36 cellular contexts compared by ENCODE assay signal in the genomic region with DNA sequence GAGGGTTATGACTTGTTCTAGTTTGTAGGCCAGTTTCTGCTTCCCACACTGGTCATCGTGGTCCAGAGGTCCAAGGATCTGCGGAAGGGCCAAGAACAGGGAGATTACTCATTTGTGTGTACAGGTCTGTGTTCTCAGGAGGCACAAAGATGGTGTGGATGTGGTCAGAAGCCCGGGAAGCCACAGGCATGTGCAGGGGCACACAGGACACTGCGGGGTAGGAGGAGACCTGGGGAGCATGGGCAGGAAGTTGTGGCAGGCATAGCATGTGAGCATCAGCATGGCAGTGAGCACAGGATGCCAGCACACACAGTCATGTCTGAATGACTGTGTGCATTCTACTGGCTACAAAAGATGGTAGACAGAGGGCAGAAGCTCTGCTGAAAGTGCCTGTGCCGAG.
DNase-seq lines count a peak whose midpoint lies in the region; ATAC-seq, FAIRE-seq and TF ChIP-seq lines count a peak whose summit lies in the region.
"Had no signal": no experiment of that assay in that cellular context is flagged by ENCODE, and none has a peak within 500 bp of the region (broad histone marks: within the 10 kb centered on the region; RNA-seq: fewer than 3 reads in every experiment).

No MANE protein-coding gene starts in this region.

- no peak overlapping the region for H3K9ac ChIP-seq in keratinocyte (ENCODE audit: control insufficient read depth, extremely low read depth, insufficient read depth, low read length)

- ATAC-seq in activated CD8-positive, alpha-beta T cell treated with anti-CD3 and anti-CD28 coated beads for 36 hours = peak; percentile 47
- ATAC-seq in GM19023 (IDR thresholded peaks at IDR 0.05; ENCODE audit: unreplicated experiment) = no peak
- no peak for ATAC-seq in HG03521 (IDR thresholded peaks at IDR 0.05; ENCODE audit: unreplicated experiment)
- ATAC-seq: left lobe of liver, right lobe of liver had no signal

- no peaks in the 10 kb centered on the region for H4K20me1 ChIP-seq in keratinocyte (ENCODE audit: control insufficient read depth, extremely low read depth, insufficient read depth, low read length)

- no peak overlapping the region for H2AFZ ChIP-seq in keratinocyte (ENCODE audit: control insufficient read depth, low read length)
- H2AFZ ChIP-seq: hepatocyte, PC-9 had no signal

- H3K27ac Mint-ChIP-seq in HFFc6 = no peak overlapping the region
- H3K27ac Mint-ChIP-seq in activated CD8-positive, alpha-beta T cell treated with anti-CD3 and anti-CD28 coated beads for 36 hours = no peak overlapping the region
- H3K27ac Mint-ChIP-seq: activated naive CD8-positive, alpha-beta T cell; activated T-helper 2 cell treated with anti-CD3 and anti-CD28 coated beads, Interferon-gamma antibody, Interleukin-2, Interleukin-4, amounts not matched to agents 10 μg/mL and 5 μg/mL and 100 μg/mL, durations not matched to agents 14 hours and 24 hours and 36 hours; dendritic cell treated with granulocyte-macrophage colony-stimulating factor and Interleukin-4, amounts not matched to agents 40 ng/mL and 50 ng/mL, for 4 days had no signal

- intact Hi-C loops in activated CD8-positive, alpha-beta T cell treated with anti-CD3 and anti-CD28 coated beads for 36 hours (cut with micrococcal nuclease) = no loop called here

- peaks cover 12% of the 10 kb centered on the region for H3K4me1 ChIP-seq in keratinocyte (ENCODE audit: control insufficient read depth, extremely low read depth, insufficient read depth, low read length)
- H3K4me1 ChIP-seq: ascending aorta, Caco-2, esophagus squamous epithelium, right lobe of liver, vagina had no signal

- no peaks in the 10 kb centered on the region for H3K9me1 ChIP-seq in keratinocyte (ENCODE audit: control insufficient read depth, extremely low read depth, insufficient read depth, low read length)

- peak overlapping the region; percentile 33 for H3K4me2 ChIP-seq in keratinocyte (ENCODE audit: control insufficient read depth, extremely low read depth, insufficient read depth, low read depth, low read length)
- H3K4me2 ChIP-seq: hepatocyte had no signal

- H3K27me3 ChIP-seq in keratinocyte (ENCODE audit: control insufficient read depth, extremely low read depth, insufficient read depth, low read length) = no peaks in the 10 kb centered on the region
- H3K27me3 ChIP-seq: ascending aorta, right lobe of liver, vagina had no signal

- dilution Hi-C loops in keratinocyte (cut with MboI; ENCODE audit: extremely low pct_ligation_motif_present, low sequenced_read_pairs) = no loop called here

- no peak overlapping the region for H3K27ac ChIP-seq in keratinocyte (ENCODE audit: control insufficient read depth, insufficient read depth, low read length)
- H3K27ac ChIP-seq: ascending aorta, esophagus squamous epithelium, hepatocyte, PC-9, right lobe of liver, thoracic aorta, vagina had no signal

- no peak for TF ChIP-seq CTCF in HFFc6 (IDR thresholded peaks at IDR 0.05)
- no peak for TF ChIP-seq CTCF in activated CD8-positive, alpha-beta T cell treated with anti-CD3 and anti-CD28 coated beads for 36 hours (IDR thresholded peaks at IDR 0.05)
- no peak for TF ChIP-seq CTCF in keratinocyte (optimal IDR thresholded peaks at IDR 0.05 in 1 of 3, IDR thresholded peaks at IDR 0.05 in 1 of 3, conservative IDR thresholded peaks at IDR 0.05 in 1 of 3; ENCODE audit: extremely low read depth in 1 of 3, insufficient read depth in 2 of 3, low read length in 3 of 3)

- no peaks in the 10 kb centered on the region for H3K9me3 ChIP-seq in keratinocyte (ENCODE audit: control insufficient read depth, low read depth, low read length)
- H3K9me3 ChIP-seq: ascending aorta, Caco-2, esophagus squamous epithelium, right lobe of liver, thoracic aorta, vagina had no signal

- H3K36me3 ChIP-seq in keratinocyte (ENCODE audit: control insufficient read depth in 2 of 2, extremely low read depth in 1 of 2, insufficient read depth in 2 of 2, low read length in 2 of 2) = no peaks in the 10 kb centered on the region
- H3K36me3 ChIP-seq: right lobe of liver, vagina had no signal

- no peaks in the 10 kb centered on the region for H3K79me2 ChIP-seq in keratinocyte (ENCODE audit: control insufficient read depth, insufficient read depth, low read length)
- H3K79me2 ChIP-seq: hepatocyte had no signal

- H3K4me3 ChIP-seq in keratinocyte (ENCODE audit: control insufficient read depth in 2 of 3, extremely low read depth in 1 of 3, insufficient read depth in 2 of 3, low read depth in 1 of 3, low read length in 3 of 3) = no peak overlapping the region
- H3K4me3 ChIP-seq: ascending aorta, esophagus squamous epithelium, hepatocyte, PC-9, right lobe of liver, thoracic aorta, vagina had no signal

- no peaks in the 10 kb centered on the region for H3K9me3 Mint-ChIP-seq in HFFc6
- H3K9me3 Mint-ChIP-seq in activated CD8-positive, alpha-beta T cell treated with anti-CD3 and anti-CD28 coated beads for 36 hours = no peaks in the 10 kb centered on the region
- H3K9me3 Mint-ChIP-seq: activated T-helper 2 cell treated with anti-CD3 and anti-CD28 coated beads, Interferon-gamma antibody, Interleukin-2, Interleukin-4, amounts not matched to agents 10 μg/mL and 5 μg/mL and 100 μg/mL, durations not matched to agents 14 hours and 24 hours and 36 hours; central memory CD8-positive, alpha-beta T cell; dendritic cell treated with granulocyte-macrophage colony-stimulating factor and Interleukin-4, amounts not matched to agents 40 ng/mL and 50 ng/mL, for 4 days; neural crest cell had no signal

- no peaks in the 10 kb centered on the region for H3K36me3 Mint-ChIP-seq in HFFc6 (ENCODE audit: low read depth)
- no peaks in the 10 kb centered on the region for H3K36me3 Mint-ChIP-seq in activated CD8-positive, alpha-beta T cell treated with anti-CD3 and anti-CD28 coated beads for 36 hours (ENCODE audit: low read depth)
- H3K36me3 Mint-ChIP-seq: activated naive CD8-positive, alpha-beta T cell had no signal

- DNase-seq in Daoy (ENCODE audit: low read depth) (peak; percentile 90), HFFc6 (peak; percentile 4), keratinocyte (ENCODE audit: low read depth, low spot score) (no peak), RPMI8226 (no peak), NCI-H146 treated with DMSO at 0.1 percent for 48 hours (lab: John Stamatoyannopoulos, UW; ENCODE audit: unreplicated experiment) (no peak)
- DNase-seq in activated CD8-positive, alpha-beta T cell treated with anti-CD3 and anti-CD28 coated beads for 36 hours = peak; percentile 6
- DNase-seq: activated CD4-positive, alpha-beta T cell treated with anti-CD3 and anti-CD28 coated beads, Interleukin-2, amount 50 U/mL, for 1 hour; C1 segment of cervical spinal cord; Caco-2; esophagus squamous epithelium; GOT3; KG1; mesenchymal stem cell; NCI-H1694; NCI-H2171; NCI-H524; NK-92 treated with Interleukin-12 subunit alpha and Interleukin-12 subunit beta, amount 100 ng/mL, for 24 hours; right lobe of liver; SIG-M5; stimulated activated naive CD4-positive, alpha-beta T cell; T-helper 9 cell had no signal

- CTCF ChIA-PET in activated CD8-positive, alpha-beta T cell treated with anti-CD3 and anti-CD28 coated beads for 36 hours (lab: Charles Lee) = no interaction called here

- FAIRE-seq in keratinocyte (lab: Jason Lieb, UNC) = peak; percentile 78
- FAIRE-seq: endometrium, frontal cortex had no signal

- H3K4me3 Mint-ChIP-seq in HFFc6 = no peak overlapping the region
- H3K4me3 Mint-ChIP-seq in activated CD8-positive, alpha-beta T cell treated with anti-CD3 and anti-CD28 coated beads for 36 hours = no peak overlapping the region
- H3K4me3 Mint-ChIP-seq: activated naive CD8-positive, alpha-beta T cell; central memory CD8-positive, alpha-beta T cell; dendritic cell treated with granulocyte-macrophage colony-stimulating factor and Interleukin-4, amounts not matched to agents 40 ng/mL and 50 ng/mL, for 4 days; neural crest cell had no signal

- peaks cover 8% of the 10 kb centered on the region; the same call in 1 of the 2 replicates for H3K4me1 Mint-ChIP-seq in HFFc6 (ENCODE audit: low read depth)
- H3K4me1 Mint-ChIP-seq in activated CD8-positive, alpha-beta T cell treated with anti-CD3 and anti-CD28 coated beads for 36 hours (ENCODE audit: low read depth) = no peaks in the 10 kb centered on the region
- H3K4me1 Mint-ChIP-seq: neural crest cell had no signal

- H3K27me3 Mint-ChIP-seq in HFFc6 (ENCODE audit: insufficient read depth) = peaks cover 25% of the 10 kb centered on the region
- H3K27me3 Mint-ChIP-seq in activated CD8-positive, alpha-beta T cell treated with anti-CD3 and anti-CD28 coated beads for 36 hours = peaks cover 1% of the 10 kb centered on the region
- H3K27me3 Mint-ChIP-seq: activated naive CD8-positive, alpha-beta T cell; dendritic cell treated with granulocyte-macrophage colony-stimulating factor and Interleukin-4, amounts not matched to agents 40 ng/mL and 50 ng/mL, for 4 days had no signal

- POLR2A ChIA-PET in activated CD8-positive, alpha-beta T cell treated with anti-CD3 and anti-CD28 coated beads for 36 hours (lab: Charles Lee) = no interaction called here

Comparison
In these comparisons a context has a peak if more than half of its experiments do, and no peak if none do; other contexts are left out.
1. DNase-seq: peak in Daoy (single experiment), HFFc6 (single experiment) and activated CD8-positive, alpha-beta T cell treated with anti-CD3 and anti-CD28 coated beads for 36 hours (single experiment); none in keratinocyte (single experiment), RPMI8226 (single experiment) and NCI-H146 treated with DMSO at 0.1 percent for 48 hours (single experiment).